ENCODE assay signal across 16 cellular contexts in the genomic region with DNA sequence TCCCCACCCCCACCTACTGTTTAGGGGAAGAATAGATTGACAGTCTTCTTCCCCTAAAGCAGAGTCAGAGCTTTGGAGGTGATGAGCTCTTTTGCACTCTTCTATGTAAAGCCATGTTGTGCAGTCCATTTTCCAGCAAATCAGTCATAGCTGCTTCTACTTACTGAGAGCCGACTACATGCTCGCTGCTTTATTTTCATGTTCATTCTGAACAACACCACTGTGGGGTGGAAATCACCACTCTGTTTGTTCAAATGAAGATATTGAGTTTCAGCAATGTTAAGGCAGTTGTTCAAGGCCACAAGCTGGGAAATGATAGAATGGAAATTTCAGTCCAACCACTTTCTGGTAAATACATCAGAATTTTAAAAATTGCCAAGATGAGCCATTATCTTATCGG.
DNase-seq lines count a peak whose midpoint lies in the region; ATAC-seq lines count a peak whose summit lies in the region.
"Had no signal": no experiment of that assay in that cellular context is flagged by ENCODE, and none has a peak within 500 bp of the region (broad histone marks: within the 10 kb centered on the region; RNA-seq: fewer than 3 reads in every experiment).

No MANE protein-coding gene starts in this region.

- peak; percentile 45 for DNase-seq in activated naive CD4-positive, alpha-beta T cell treated with anti-CD3 and anti-CD28 coated beads for 36 hours
- DNase-seq in activated naive CD4-positive, alpha-beta T cell (lab: John Stamatoyannopoulos, UW) = no peak
- DNase-seq in T-helper 2 cell treated with Interferon-gamma antibody and Interleukin-4, amounts not matched to agents 5 μg/mL and 100 μg/mL, for 36 hours (ENCODE audit: low spot score) = peak; percentile 54
- DNase-seq in activated T-helper 2 cell treated with anti-CD3 and anti-CD28 coated beads, Interferon-gamma antibody, Interleukin-2, Interleukin-4, amounts not matched to agents 10 μg/mL and 5 μg/mL and 100 μg/mL, durations not matched to agents 14 hours and 24 hours and 36 hours (ENCODE audit: low spot score) = no peak
- no peak for DNase-seq in stimulated activated naive CD8-positive, alpha-beta T cell treated with anti-CD3 and anti-CD28 coated beads, Interleukin-15, Interleukin-2, amounts not matched to agents 100 U/mL and 50 U/mL, for 24 hours
- no peak for DNase-seq in activated CD8-positive, alpha-beta memory T cell treated with anti-CD3 and anti-CD28 coated beads, Interleukin-2, amount 10 ng/mL, durations not matched to agents 7 days and 5 days
- DNase-seq: C1 segment of cervical spinal cord, DMS79 treated with DMSO at 0.1 percent for 48 hours, GOT3, MV-4-11, NCI-H1417 treated with DMSO at 0.1 percent for 48 hours, NCI-H2081, NCI-H510A treated with DMSO at 0.1 percent for 48 hours, PC-3 had no signal

- H3K4me3 Mint-ChIP-seq in activated naive CD4-positive, alpha-beta T cell treated with anti-CD3 and anti-CD28 coated beads for 36 hours = no peak overlapping the region
- H3K4me3 Mint-ChIP-seq in T-helper 2 cell treated with Interferon-gamma antibody and Interleukin-4, amounts not matched to agents 5 μg/mL and 100 μg/mL, for 36 hours = peak overlapping the region; percentile 63
- H3K4me3 Mint-ChIP-seq in activated T-helper 2 cell treated with anti-CD3 and anti-CD28 coated beads, Interferon-gamma antibody, Interleukin-2, Interleukin-4, amounts not matched to agents 10 μg/mL and 5 μg/mL and 100 μg/mL, durations not matched to agents 14 hours and 24 hours and 36 hours (ENCODE audit: low read depth) = peak overlapping the region; percentile 14
- no peak overlapping the region for H3K4me3 Mint-ChIP-seq in activated CD8-positive, alpha-beta memory T cell treated with anti-CD3 and anti-CD28 coated beads, Interleukin-2, amount 10 ng/mL, durations not matched to agents 7 days and 5 days

- H3K9me3 Mint-ChIP-seq in activated naive CD4-positive, alpha-beta T cell treated with anti-CD3 and anti-CD28 coated beads for 36 hours = no peaks in the 10 kb centered on the region
- H3K9me3 Mint-ChIP-seq in T-helper 2 cell treated with Interferon-gamma antibody and Interleukin-4, amounts not matched to agents 5 μg/mL and 100 μg/mL, for 36 hours = peaks cover 4% of the 10 kb centered on the region
- no peaks in the 10 kb centered on the region for H3K9me3 Mint-ChIP-seq in activated T-helper 2 cell treated with anti-CD3 and anti-CD28 coated beads, Interferon-gamma antibody, Interleukin-2, Interleukin-4, amounts not matched to agents 10 μg/mL and 5 μg/mL and 100 μg/mL, durations not matched to agents 14 hours and 24 hours and 36 hours
- H3K9me3 Mint-ChIP-seq in activated CD8-positive, alpha-beta memory T cell treated with anti-CD3 and anti-CD28 coated beads, Interleukin-2, amount 10 ng/mL, durations not matched to agents 7 days and 5 days (ENCODE audit: low read depth) = no peaks in the 10 kb centered on the region

- H3K4me1 Mint-ChIP-seq in activated naive CD4-positive, alpha-beta T cell treated with anti-CD3 and anti-CD28 coated beads for 36 hours (ENCODE audit: low read depth) = peaks cover 23% of the 10 kb centered on the region
- peaks cover 18% of the 10 kb centered on the region for H3K4me1 Mint-ChIP-seq in T-helper 2 cell treated with Interferon-gamma antibody and Interleukin-4, amounts not matched to agents 5 μg/mL and 100 μg/mL, for 36 hours (ENCODE audit: low read depth)
- H3K4me1 Mint-ChIP-seq in activated T-helper 2 cell treated with anti-CD3 and anti-CD28 coated beads, Interferon-gamma antibody, Interleukin-2, Interleukin-4, amounts not matched to agents 10 μg/mL and 5 μg/mL and 100 μg/mL, durations not matched to agents 14 hours and 24 hours and 36 hours (ENCODE audit: low read depth) = peaks cover 34% of the 10 kb centered on the region
- peaks cover 12% of the 10 kb centered on the region for H3K4me1 Mint-ChIP-seq in activated CD8-positive, alpha-beta memory T cell treated with anti-CD3 and anti-CD28 coated beads, Interleukin-2, amount 10 ng/mL, durations not matched to agents 7 days and 5 days

- peaks cover 4% of the 10 kb centered on the region for H3K27me3 Mint-ChIP-seq in activated naive CD4-positive, alpha-beta T cell treated with anti-CD3 and anti-CD28 coated beads for 36 hours (ENCODE audit: low read depth)
- no peaks in the 10 kb centered on the region for H3K27me3 Mint-ChIP-seq in T-helper 2 cell treated with Interferon-gamma antibody and Interleukin-4, amounts not matched to agents 5 μg/mL and 100 μg/mL, for 36 hours (ENCODE audit: low read depth)
- no peaks in the 10 kb centered on the region for H3K27me3 Mint-ChIP-seq in activated T-helper 2 cell treated with anti-CD3 and anti-CD28 coated beads, Interferon-gamma antibody, Interleukin-2, Interleukin-4, amounts not matched to agents 10 μg/mL and 5 μg/mL and 100 μg/mL, durations not matched to agents 14 hours and 24 hours and 36 hours (ENCODE audit: low read depth)
- H3K27me3 Mint-ChIP-seq in activated CD8-positive, alpha-beta memory T cell treated with anti-CD3 and anti-CD28 coated beads, Interleukin-2, amount 10 ng/mL, durations not matched to agents 7 days and 5 days = peaks cover 6% of the 10 kb centered on the region

- no peaks in the 10 kb centered on the region for H3K36me3 Mint-ChIP-seq in activated naive CD4-positive, alpha-beta T cell treated with anti-CD3 and anti-CD28 coated beads for 36 hours (ENCODE audit: low read depth)
- H3K36me3 Mint-ChIP-seq in T-helper 2 cell treated with Interferon-gamma antibody and Interleukin-4, amounts not matched to agents 5 μg/mL and 100 μg/mL, for 36 hours (ENCODE audit: low read depth) = peaks cover 2% of the 10 kb centered on the region
- no peaks in the 10 kb centered on the region for H3K36me3 Mint-ChIP-seq in activated T-helper 2 cell treated with anti-CD3 and anti-CD28 coated beads, Interferon-gamma antibody, Interleukin-2, Interleukin-4, amounts not matched to agents 10 μg/mL and 5 μg/mL and 100 μg/mL, durations not matched to agents 14 hours and 24 hours and 36 hours (ENCODE audit: low read depth)
- H3K36me3 Mint-ChIP-seq in activated CD8-positive, alpha-beta memory T cell treated with anti-CD3 and anti-CD28 coated beads, Interleukin-2, amount 10 ng/mL, durations not matched to agents 7 days and 5 days = no peaks in the 10 kb centered on the region

- intact Hi-C loops in activated naive CD4-positive, alpha-beta T cell treated with anti-CD3 and anti-CD28 coated beads for 36 hours (cut with micrococcal nuclease) = loop anchor here (2.0 kb wide), 1 partner anchor 28 kb away; no protein-coding TSS in a partner anchor
- intact Hi-C loops in activated T-helper 2 cell treated with anti-CD3 and anti-CD28 coated beads, Interferon-gamma antibody, Interleukin-2, Interleukin-4, amounts not matched to agents 10 μg/mL and 5 μg/mL and 100 μg/mL, durations not matched to agents 14 hours and 24 hours and 36 hours (cut with micrococcal nuclease) = loop anchor here (2.0 kb wide), 1 partner anchor 46 kb away; no protein-coding TSS in a partner anchor

- peak; percentile 20 for ATAC-seq in stimulated activated naive CD8-positive, alpha-beta T cell treated with anti-CD3 and anti-CD28 coated beads, Interleukin-15, Interleukin-2, amounts not matched to agents 100 U/mL and 50 U/mL, for 24 hours
- ATAC-seq in HG02870 (IDR thresholded peaks at IDR 0.05; ENCODE audit: unreplicated experiment) = no peak
- no peak for ATAC-seq in activated CD8-positive, alpha-beta memory T cell treated with anti-CD3 and anti-CD28 coated beads, Interleukin-2, amount 10 ng/mL, durations not matched to agents 7 days and 5 days
- ATAC-seq: K562, PC-3 had no signal

- CTCF ChIA-PET in activated naive CD4-positive, alpha-beta T cell treated with anti-CD3 and anti-CD28 coated beads for 36 hours (lab: Charles Lee) = interaction anchor here (1.1 kb wide), 1 partner anchor 27 kb away, joined by 3 read pairs; no protein-coding TSS in a partner anchor
- CTCF ChIA-PET in activated CD8-positive, alpha-beta memory T cell treated with anti-CD3 and anti-CD28 coated beads, Interleukin-2, amount 10 ng/mL, durations not matched to agents 7 days and 5 days (lab: Charles Lee) = interaction anchor here (1.1 to 1.6 kb wide), 3 partner anchors 10 to 130 kb away, joined by 3 to 6 read pairs (median 5); no protein-coding TSS in a partner anchor

- H3K27ac Mint-ChIP-seq in activated naive CD4-positive, alpha-beta T cell treated with anti-CD3 and anti-CD28 coated beads for 36 hours = peak overlapping the region; percentile 86
- peak overlapping the region; percentile 70 for H3K27ac Mint-ChIP-seq in T-helper 2 cell treated with Interferon-gamma antibody and Interleukin-4, amounts not matched to agents 5 μg/mL and 100 μg/mL, for 36 hours
- H3K27ac Mint-ChIP-seq in activated T-helper 2 cell treated with anti-CD3 and anti-CD28 coated beads, Interferon-gamma antibody, Interleukin-2, Interleukin-4, amounts not matched to agents 10 μg/mL and 5 μg/mL and 100 μg/mL, durations not matched to agents 14 hours and 24 hours and 36 hours = peak overlapping the region; percentile 96
- no peak overlapping the region for H3K27ac Mint-ChIP-seq in activated CD8-positive, alpha-beta memory T cell treated with anti-CD3 and anti-CD28 coated beads, Interleukin-2, amount 10 ng/mL, durations not matched to agents 7 days and 5 days

Comparison
In these comparisons a context has a peak if more than half of its experiments do, and no peak if none do; other contexts are left out.
1. DNase-seq: peak in activated naive CD4-positive, alpha-beta T cell treated with anti-CD3 and anti-CD28 coated beads for 36 hours (single experiment) and T-helper 2 cell treated with Interferon-gamma antibody and Interleukin-4, amounts not matched to agents 5 μg/mL and 100 μg/mL, for 36 hours (single experiment); none in activated naive CD4-positive, alpha-beta T cell (0 of 4), activated T-helper 2 cell treated with anti-CD3 and anti-CD28 coated beads, Interferon-gamma antibody, Interleukin-2, Interleukin-4, amounts not matched to agents 10 μg/mL and 5 μg/mL and 100 μg/mL, durations not matched to agents 14 hours and 24 hours and 36 hours (single experiment), stimulated activated naive CD8-positive, alpha-beta T cell treated with anti-CD3 and anti-CD28 coated beads, Interleukin-15, Interleukin-2, amounts not matched to agents 100 U/mL and 50 U/mL, for 24 hours (single experiment) and activated CD8-positive, alpha-beta memory T cell treated with anti-CD3 and anti-CD28 coated beads, Interleukin-2, amount 10 ng/mL, durations not matched to agents 7 days and 5 days (single experiment).
2. H3K4me3 Mint-ChIP-seq: peak in T-helper 2 cell treated with Interferon-gamma antibody and Interleukin-4, amounts not matched to agents 5 μg/mL and 100 μg/mL, for 36 hours (single experiment) and activated T-helper 2 cell treated with anti-CD3 and anti-CD28 coated beads, Interferon-gamma antibody, Interleukin-2, Interleukin-4, amounts not matched to agents 10 μg/mL and 5 μg/mL and 100 μg/mL, durations not matched to agents 14 hours and 24 hours and 36 hours (single experiment); none in activated naive CD4-positive, alpha-beta T cell treated with anti-CD3 and anti-CD28 coated beads for 36 hours (single experiment) and activated CD8-positive, alpha-beta memory T cell treated with anti-CD3 and anti-CD28 coated beads, Interleukin-2, amount 10 ng/mL, durations not matched to agents 7 days and 5 days (single experiment).